ENCODE assay signal across 8 cellular contexts in the genomic region with DNA sequence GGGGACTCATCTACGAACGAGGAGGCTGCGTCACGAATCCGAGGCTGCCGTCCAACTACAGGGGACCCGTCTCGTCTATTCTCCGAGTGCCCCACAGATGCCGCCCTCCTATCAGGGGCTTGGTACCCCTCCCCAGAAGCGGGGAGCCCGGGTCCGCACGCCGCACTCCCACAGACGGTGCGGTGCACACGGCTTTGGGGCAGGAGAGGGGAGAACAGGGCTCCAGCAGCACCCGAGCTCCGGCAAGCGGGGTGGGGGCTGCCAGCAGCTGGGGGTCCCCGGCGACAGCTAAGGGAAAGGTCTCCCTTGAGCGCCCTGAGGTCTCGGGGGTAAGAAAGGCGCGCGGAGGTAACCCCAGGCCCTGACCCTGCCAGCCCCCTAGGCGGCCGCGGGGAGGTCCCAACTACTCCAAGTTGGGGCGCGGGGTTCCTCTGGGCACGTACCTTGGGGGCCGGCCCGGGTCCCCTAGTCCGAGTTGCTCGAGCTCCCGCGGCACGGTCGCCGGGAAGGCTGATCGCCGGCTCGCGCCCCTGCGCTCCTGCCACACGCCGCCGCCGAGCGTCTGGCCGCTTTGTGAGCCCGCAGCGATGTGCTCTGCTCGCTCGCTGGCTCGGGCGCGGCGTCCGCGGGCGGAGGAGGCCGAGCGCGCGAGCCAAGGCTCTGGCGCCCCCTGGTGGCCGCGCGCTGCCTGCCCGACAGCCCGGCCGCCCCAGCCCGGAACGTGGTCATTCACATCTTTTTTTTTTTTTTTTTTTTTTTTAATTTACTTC. TPM values are rescaled to one million over a fixed set of nuclear protein-coding genes. Genes with fewer than 3 reads are reported as not detected.
DNase-seq lines count a peak whose midpoint lies in the region; ATAC-seq and TF ChIP-seq lines count a peak whose summit lies in the region.

SPOCK1 (minus strand) TSS at position 591 of the 770 bp plus-strand sequence.

- no peak within 1 kb of the TSS for H3K27ac Mint-ChIP-seq in glutamatergic neuron (ENCODE audit: unreplicated experiment)
- H3K27ac Mint-ChIP-seq in osteocyte (ENCODE audit: unreplicated experiment): no peak within 1 kb of the TSS

- H3K4me1 ChIP-seq in HUES48 (ENCODE audit: control insufficient read depth, insufficient read depth, low read length) (no peaks in the 10 kb centered on the region), tibial artery (peaks cover 0 to 18% (median 11%) of the 10 kb centered on the region in 4 donors)

- H3K9me3 Mint-ChIP-seq in glutamatergic neuron (ENCODE audit: unreplicated experiment) (peaks cover 2% of the 10 kb centered on the region), osteocyte (ENCODE audit: unreplicated experiment) (no peaks in the 10 kb centered on the region)

- H3K9ac ChIP-seq in HUES48 (ENCODE audit: low read depth, low read length): no peak within 1 kb of the TSS; the same call in 1 of the 2 replicates

- TF ChIP-seq CTCF in RWPE1 (conservative IDR thresholded peaks at IDR 0.05; ENCODE audit: low read depth) (peak; percentile 97), glutamatergic neuron (IDR thresholded peaks at IDR 0.05; ENCODE audit: partially characterized antibody, unreplicated experiment) (peak; percentile 83), osteocyte (IDR thresholded peaks at IDR 0.05) (peak; percentile 79), tibial artery (IDR thresholded peaks at IDR 0.05) (peak; percentile 66 to 88)

- H3K27me3 Mint-ChIP-seq in glutamatergic neuron (ENCODE audit: unreplicated experiment): peaks cover 3% of the 10 kb centered on the region
- H3K27me3 Mint-ChIP-seq in osteocyte (ENCODE audit: unreplicated experiment): no peaks in the 10 kb centered on the region

- DNase-seq in DMS 273 treated with DMSO at 0.1 percent for 48 hours (lab: John Stamatoyannopoulos, UW) (peak; percentile 33), RWPE1 (ENCODE audit: low spot score) (peak; percentile 89), glutamatergic neuron (peak; percentile 85), osteocyte (ENCODE audit: extremely low spot score, unreplicated experiment) (peak; percentile 95), tibial artery (peak; percentile 60 to 81)
- DNase-seq in activated naive CD4-positive, alpha-beta T cell treated with anti-CD3 and anti-CD28 coated beads, Interleukin-2, amount 50 U/mL, for 16 hours: peak; percentile 55

- ATAC-seq in GM21390 (IDR thresholded peaks at IDR 0.05; ENCODE audit: unreplicated experiment): peak; percentile 94

- no peaks in the 10 kb centered on the region for H3K36me3 ChIP-seq in HUES48 (ENCODE audit: control insufficient read depth, insufficient read depth, low read length)
- H3K36me3 ChIP-seq in tibial artery: no peaks in the 10 kb centered on the region

- POLR2A ChIA-PET in RWPE1 (lab: Yijun Ruan, JAX; ENCODE audit: low non-redundant PET): no interaction called here

- H3K27me3 ChIP-seq in HUES48 (ENCODE audit: control insufficient read depth, insufficient read depth, low read length): peaks cover 28% of the 10 kb centered on the region
- peaks cover 0 to 7% of the 10 kb centered on the region in 2 donors for H3K27me3 ChIP-seq in tibial artery

- intact Hi-C loops in tibial artery (cut with DNase I; ENCODE audit: low total_unique reads): loop anchor here (5.0 to 10.0 kb wide), 2 partner anchors 177 to 694 kb away; no protein-coding TSS in a partner anchor

- H3K4me3 Mint-ChIP-seq in glutamatergic neuron (ENCODE audit: unreplicated experiment): peak within 1 kb of the TSS; percentile 47
- peak within 1 kb of the TSS; percentile 88 for H3K4me3 Mint-ChIP-seq in osteocyte (ENCODE audit: unreplicated experiment)

- H3K4me1 Mint-ChIP-seq in glutamatergic neuron (ENCODE audit: low read depth, unreplicated experiment) (no peaks in the 10 kb centered on the region), osteocyte (ENCODE audit: unreplicated experiment) (peaks cover 37% of the 10 kb centered on the region)

- CTCF ChIA-PET in RWPE1 (lab: Yijun Ruan, JAX): interaction anchor here (0.6 to 1.2 kb wide), 16 partner anchors 12 to 780 kb away, joined by 3 to 10 read pairs (median 3); no protein-coding TSS in a partner anchor

- H3K4me3 ChIP-seq in HUES48 (ENCODE audit: low read depth, low read length): peak within 1 kb of the TSS; percentile 75
- H3K4me3 ChIP-seq in tibial artery: peak within 1 kb of the TSS; percentile 60 to 75

- no peak within 1 kb of the TSS for H3K27ac ChIP-seq in HUES48 (ENCODE audit: low read depth, low read length)
- no peak within 1 kb of the TSS for H3K27ac ChIP-seq in RWPE1
- peak within 1 kb of the TSS; percentile 62 for H3K27ac ChIP-seq in tibial artery

- H3K36me3 Mint-ChIP-seq in glutamatergic neuron (ENCODE audit: unreplicated experiment) (no peaks in the 10 kb centered on the region), osteocyte (ENCODE audit: unreplicated experiment) (peaks cover 8% of the 10 kb centered on the region)

- H3K9me3 ChIP-seq in HUES48 (ENCODE audit: control insufficient read depth, insufficient read depth, low read length) (no peaks in the 10 kb centered on the region), tibial artery (no peaks in the 10 kb centered on the region)

RNA-seq across cellular contexts. Expression of gene SPOCK1, which starts in this region (rescaled TPM):
- total RNA-seq in glutamatergic neuron (ENCODE audit: unreplicated experiment): 25.4 TPM
- 900 and 954 TPM in 2 replicates for total RNA-seq in osteocyte

Comparison
In these comparisons a context has a peak if more than half of its experiments do, and no peak if none do; other contexts are left out.
1. RNA of gene SPOCK1 (total RNA-seq): 900 to 954 TPM in osteocyte; 25.4 TPM in glutamatergic neuron (single experiment); every median in the first group is over 10 times any median in the second.
2. DNase-seq: peak in every context shown above with its lines; median percentile 95 in osteocyte; 89 in RWPE1; 85 in glutamatergic neuron; 70 in tibial artery; 55 in activated naive CD4-positive, alpha-beta T cell treated with anti-CD3 and anti-CD28 coated beads, Interleukin-2, amount 50 U/mL, for 16 hours; 33 in DMS 273 treated with DMSO at 0.1 percent for 48 hours.
3. H3K27ac ChIP-seq: peak in tibial artery (2 of 2); none in HUES48 (single experiment) and RWPE1 (single experiment).
4. Peak in every context shown above with its lines, with median percentiles within 50 percentile points of each other: CTCF ChIP-seq.